Comparison of ENCODE assay signal across 33 cellular contexts in the genomic region with DNA sequence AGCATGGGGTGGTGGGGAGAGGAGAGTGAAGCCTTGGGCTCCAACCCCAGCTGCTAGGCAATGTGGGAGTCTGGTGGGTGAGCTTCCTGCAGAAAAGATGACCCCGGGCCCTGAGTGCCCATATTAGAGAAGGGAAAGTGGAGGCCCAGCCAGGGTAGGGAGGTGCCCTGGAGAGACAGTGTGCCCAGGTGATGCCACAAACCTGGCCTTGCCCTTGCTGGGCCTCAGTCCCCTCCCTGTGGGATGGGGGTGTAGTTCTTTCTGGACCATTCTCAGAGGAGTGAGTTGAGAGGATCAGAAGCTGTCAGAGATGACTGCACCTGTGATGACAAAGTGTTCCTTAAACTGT. TPM values are rescaled to one million over a fixed set of nuclear protein-coding genes. Genes with fewer than 3 reads are reported as not detected.
"Had no signal": no experiment of that assay in that cellular context is flagged by ENCODE, and none has a peak within 500 bp of the region (broad histone marks: within the 10 kb centered on the region; RNA-seq: fewer than 3 reads in every experiment).

No MANE protein-coding gene starts in this region.

- H3K27ac Mint-ChIP-seq: activated CD4-positive, alpha-beta memory T cell treated with anti-CD3 and anti-CD28 coated beads for 36 hours; activated naive CD4-positive, alpha-beta T cell treated with anti-CD3 and anti-CD28 coated beads, Interleukin-2, amount 50 U/mL, for 24 hours; activated T-helper 1 cell treated with anti-CD3 and anti-CD28 coated beads, Interleukin-12 subunit alpha, Interleukin-12 subunit beta, Interleukin-2, Interleukin-4 antibody, amounts not matched to agents 30 ng/mL and 10 ng/mL and 1 ng/mL, durations not matched to agents 14 hours and 24 hours and 36 hours; dendritic cell treated with granulocyte-macrophage colony-stimulating factor and Interleukin-4, amounts not matched to agents 40 ng/mL and 50 ng/mL, for 4 days; mesothelial cell of epicardium; naive B cell; stimulated activated naive B cell treated with anti-CD40 and anti-IgM and Interleukin-4, amounts not matched to agents 10 μg/mL and 1 μg/mL and 100 μg/mL, for 72 hours; T-helper 1 cell treated with Interleukin-12 subunit alpha and Interleukin-12 subunit beta and Interleukin-4 antibody, amounts not matched to agents 30 μg/mL and 1 μg/mL, for 36 hours had no signal

- H3K27ac ChIP-seq: esophagus squamous epithelium, pancreas, prostate gland, skin epidermis, stomach, transverse colon, uterus, VCaP had no signal

- H3K4me3 Mint-ChIP-seq: activated CD4-positive, alpha-beta memory T cell treated with anti-CD3 and anti-CD28 coated beads for 36 hours; activated naive CD4-positive, alpha-beta T cell treated with anti-CD3 and anti-CD28 coated beads, Interleukin-2, amount 50 U/mL, for 24 hours; activated T-helper 1 cell treated with anti-CD3 and anti-CD28 coated beads, Interleukin-12 subunit alpha, Interleukin-12 subunit beta, Interleukin-2, Interleukin-4 antibody, amounts not matched to agents 30 ng/mL and 10 ng/mL and 1 ng/mL, durations not matched to agents 14 hours and 24 hours and 36 hours; central memory CD8-positive, alpha-beta T cell; dendritic cell treated with granulocyte-macrophage colony-stimulating factor and Interleukin-4, amounts not matched to agents 40 ng/mL and 50 ng/mL, for 4 days; mesothelial cell of epicardium; naive B cell; nephron progenitor cell; stimulated activated naive B cell treated with anti-CD40 and anti-IgM and Interleukin-4, amounts not matched to agents 10 μg/mL and 1 μg/mL and 100 μg/mL, for 72 hours; T-helper 1 cell treated with Interleukin-12 subunit alpha and Interleukin-12 subunit beta and Interleukin-4 antibody, amounts not matched to agents 30 μg/mL and 1 μg/mL, for 36 hours had no signal

- DNase-seq: activated CD4-positive, alpha-beta memory T cell treated with anti-CD3 and anti-CD28 coated beads for 36 hours; activated CD4-positive, alpha-beta T cell treated with anti-CD3 and anti-CD28 coated beads for 48 hours; activated CD8-positive, alpha-beta memory T cell treated with anti-CD3 and anti-CD28 coated beads, Interleukin-2, amount 50 U/mL, for 4 hours; activated T-cell treated with anti-CD3 and anti-CD28 coated beads, Interleukin-2, amount 50 U/mL, for 1 hour; anterior cingulate cortex; effector CD4-positive, alpha-beta T cell; esophagus squamous epithelium; foreskin melanocyte; left cardiac atrium; mammary epithelial cell; naive B cell; nephron progenitor cell; nucleus accumbens; pancreas; retina; stimulated activated CD4-positive, alpha-beta T cell treated with anti-CD3 and anti-CD28 coated beads, Interleukin-4, amount 100 ng/mL, for 24 hours; stimulated activated naive B cell treated with anti-CD40 and anti-IgM and Interleukin-4, amounts not matched to agents 10 μg/mL and 1 μg/mL and 100 μg/mL, for 72 hours; stomach; T-helper 9 cell; transverse colon; uterus had no signal

- H3K27me3 ChIP-seq: esophagus squamous epithelium, pancreas, stomach, transverse colon, uterus had no signal

- H3K4me1 ChIP-seq: esophagus squamous epithelium, pancreas, prostate gland, stomach, transverse colon, uterus had no signal

- H3K9me3 ChIP-seq: esophagus squamous epithelium, pancreas, prostate gland, stomach, transverse colon, uterus had no signal

- ATAC-seq: left cardiac atrium; pancreas; sciatic nerve; stimulated activated naive B cell treated with anti-CD40 and anti-IgM and Interleukin-4, amounts not matched to agents 10 μg/mL and 1 μg/mL and 100 μg/mL, for 72 hours had no signal

- H3K4me3 ChIP-seq: esophagus squamous epithelium, pancreas, prostate gland, skin epidermis, stomach, transverse colon, uterus had no signal

- H3K4me1 Mint-ChIP-seq: activated naive CD4-positive, alpha-beta T cell treated with anti-CD3 and anti-CD28 coated beads, Interleukin-2, amount 50 U/mL, for 24 hours; central memory CD8-positive, alpha-beta T cell; mesothelial cell of epicardium; naive B cell; stimulated activated naive B cell treated with anti-CD40 and anti-IgM and Interleukin-4, amounts not matched to agents 10 μg/mL and 1 μg/mL and 100 μg/mL, for 72 hours had no signal

- H3K9me3 Mint-ChIP-seq: activated CD4-positive, alpha-beta memory T cell treated with anti-CD3 and anti-CD28 coated beads for 36 hours; activated naive CD4-positive, alpha-beta T cell treated with anti-CD3 and anti-CD28 coated beads, Interleukin-2, amount 50 U/mL, for 24 hours; activated T-helper 1 cell treated with anti-CD3 and anti-CD28 coated beads, Interleukin-12 subunit alpha, Interleukin-12 subunit beta, Interleukin-2, Interleukin-4 antibody, amounts not matched to agents 30 ng/mL and 10 ng/mL and 1 ng/mL, durations not matched to agents 14 hours and 24 hours and 36 hours; central memory CD8-positive, alpha-beta T cell; dendritic cell treated with granulocyte-macrophage colony-stimulating factor and Interleukin-4, amounts not matched to agents 40 ng/mL and 50 ng/mL, for 4 days; nephron progenitor cell; T-helper 1 cell treated with Interleukin-12 subunit alpha and Interleukin-12 subunit beta and Interleukin-4 antibody, amounts not matched to agents 30 μg/mL and 1 μg/mL, for 36 hours had no signal

- H3K36me3 ChIP-seq: esophagus squamous epithelium, pancreas, prostate gland, stomach, transverse colon, uterus had no signal

- H3K36me3 Mint-ChIP-seq: activated CD4-positive, alpha-beta memory T cell treated with anti-CD3 and anti-CD28 coated beads for 36 hours; activated naive CD4-positive, alpha-beta T cell treated with anti-CD3 and anti-CD28 coated beads, Interleukin-2, amount 50 U/mL, for 24 hours; mesothelial cell of epicardium; naive B cell; stimulated activated naive B cell treated with anti-CD40 and anti-IgM and Interleukin-4, amounts not matched to agents 10 μg/mL and 1 μg/mL and 100 μg/mL, for 72 hours had no signal

- H3K27me3 Mint-ChIP-seq: activated naive CD4-positive, alpha-beta T cell treated with anti-CD3 and anti-CD28 coated beads, Interleukin-2, amount 50 U/mL, for 24 hours; dendritic cell treated with granulocyte-macrophage colony-stimulating factor and Interleukin-4, amounts not matched to agents 40 ng/mL and 50 ng/mL, for 4 days had no signal

RNA-seq across cellular contexts. Expression of gene FGD5, which starts 51.5 kb away (rescaled TPM):
- total RNA-seq: activated CD8-positive, alpha-beta memory T cell treated with anti-CD3 and anti-CD28 coated beads for 36 hours; activated T-helper 1 cell treated with anti-CD3 and anti-CD28 coated beads, Interleukin-12 subunit alpha, Interleukin-12 subunit beta, Interleukin-2, Interleukin-4 antibody, amounts not matched to agents 30 ng/mL and 10 ng/mL and 1 ng/mL, durations not matched to agents 14 hours and 24 hours and 36 hours; bronchial epithelial cell; mammary epithelial cell had no signal
